ENCODE assay signal across 28 cellular contexts in the genomic region with DNA sequence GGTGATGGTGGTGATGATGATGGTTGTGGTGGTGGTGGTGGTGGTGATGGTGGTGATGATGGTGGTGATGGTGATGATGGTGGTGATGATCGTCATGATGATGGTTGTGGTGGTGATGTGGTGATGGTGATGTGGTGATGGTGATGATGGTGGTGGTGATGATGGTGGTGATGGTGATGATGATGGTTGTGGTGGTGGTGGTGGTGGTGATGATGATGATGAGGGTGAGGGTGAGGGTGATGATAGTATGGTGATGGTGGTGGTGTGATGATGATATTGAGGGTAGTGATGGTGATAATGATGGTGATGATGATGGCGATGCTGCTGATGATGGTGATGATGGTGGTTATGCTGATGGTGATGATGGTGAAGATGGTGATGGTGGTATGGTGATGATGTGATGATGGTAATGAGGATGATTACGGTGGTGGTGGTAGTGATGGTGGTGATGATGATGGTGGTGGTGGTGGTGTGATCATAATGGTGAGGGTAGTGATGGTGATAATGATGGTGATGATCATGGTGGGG.
"Had no signal": no experiment of that assay in that cellular context is flagged by ENCODE, and none has a peak within 500 bp of the region (broad histone marks: within the 10 kb centered on the region; RNA-seq: fewer than 3 reads in every experiment).

No MANE protein-coding gene starts in this region.

- H3K9me3 Mint-ChIP-seq: immature natural killer cell; mesothelial cell of epicardium; naive B cell; natural killer cell; nephron progenitor cell; neural progenitor cell; stimulated activated naive B cell treated with anti-CD40 and anti-IgM and Interleukin-4, amounts not matched to agents 10 μg/mL and 1 μg/mL and 100 μg/mL, for 72 hours had no signal

- H3K4me1 ChIP-seq: left lung, neural progenitor cell, right atrium auricular region, stomach, thyroid gland, transverse colon, upper lobe of left lung had no signal

- H3K36me3 ChIP-seq: left lung, neural progenitor cell, ovary, right atrium auricular region, stomach, thyroid gland, transverse colon, upper lobe of left lung had no signal

- H3K4me1 Mint-ChIP-seq: mesothelial cell of epicardium had no signal

- H3K9ac ChIP-seq: neural progenitor cell had no signal

- ATAC-seq: left colon; left lung; natural killer cell; sciatic nerve; stimulated activated naive CD8-positive, alpha-beta T cell treated with anti-CD3 and anti-CD28 coated beads, Interleukin-15, Interleukin-2, amounts not matched to agents 100 U/mL and 50 U/mL, for 24 hours had no signal

- H3K36me3 Mint-ChIP-seq: immature natural killer cell; mesothelial cell of epicardium; naive B cell; natural killer cell; neural progenitor cell; stimulated activated naive B cell treated with anti-CD40 and anti-IgM and Interleukin-4, amounts not matched to agents 10 μg/mL and 1 μg/mL and 100 μg/mL, for 72 hours had no signal

- H3K27me3 ChIP-seq: neural progenitor cell, ovary, right atrium auricular region, testis, thyroid gland, upper lobe of left lung had no signal

- FAIRE-seq: islet of Langerhans, kidney had no signal

- H3K27ac Mint-ChIP-seq: immature natural killer cell; mesothelial cell of epicardium; natural killer cell; nephron progenitor cell; neural progenitor cell; progenitor cell of endocrine pancreas; stimulated activated naive B cell treated with anti-CD40 and anti-IgM and Interleukin-4, amounts not matched to agents 10 μg/mL and 1 μg/mL and 100 μg/mL, for 72 hours had no signal

- H3K9me3 ChIP-seq: left lung, ovary, right atrium auricular region, stomach, testis, thyroid gland, transverse colon, upper lobe of left lung had no signal

- H3K4me2 ChIP-seq: neural progenitor cell had no signal

- H2AFZ ChIP-seq: neural progenitor cell had no signal

- H3K4me3 ChIP-seq: left lung, lung, neural progenitor cell, ovary, right atrium auricular region, skin epidermis, stomach, testis, thyroid gland, transverse colon, upper lobe of left lung had no signal

- H3K4me3 Mint-ChIP-seq: immature natural killer cell; mesothelial cell of epicardium; naive B cell; natural killer cell; nephron progenitor cell; neural progenitor cell; stimulated activated naive B cell treated with anti-CD40 and anti-IgM and Interleukin-4, amounts not matched to agents 10 μg/mL and 1 μg/mL and 100 μg/mL, for 72 hours had no signal

- H3K27ac ChIP-seq: left lung, neural progenitor cell, ovary, right atrium auricular region, skin epidermis, stomach, testis, thyroid gland, transverse colon, upper lobe of left lung had no signal

- DNase-seq: hypothalamus; immature natural killer cell; left colon; naive B cell; natural killer cell; nephron progenitor cell; ovary; stimulated activated CD4-positive, alpha-beta T cell treated with anti-CD3 and anti-CD28 coated beads, Interleukin-12 subunit alpha, Interleukin-12 subunit beta, amount 100 ng/mL, for 4 hours; stimulated activated CD4-positive, alpha-beta T cell treated with anti-CD3 and anti-CD28 coated beads, Interleukin-15, amount 100 ng/mL, for 24 hours; stimulated activated CD4-positive, alpha-beta T cell treated with anti-CD3 and anti-CD28 coated beads, Interleukin-2, amount 100 ng/mL, for 24 hours; stimulated activated CD4-positive, alpha-beta T cell treated with anti-CD3 and anti-CD28 coated beads, Interleukin-4, amount 100 ng/mL, for 1 hour; stimulated activated naive B cell treated with anti-CD40 and anti-IgM and Interleukin-4, amounts not matched to agents 10 μg/mL and 1 μg/mL and 100 μg/mL, for 72 hours; stimulated activated naive CD8-positive, alpha-beta T cell treated with anti-CD3 and anti-CD28 coated beads, Interleukin-15, Interleukin-2, amounts not matched to agents 100 U/mL and 50 U/mL, for 24 hours; stomach; testis; thyroid gland; transverse colon; upper lobe of left lung had no signal
